Comparison of ENCODE assay signal across 1 cellular context in the genomic region with DNA sequence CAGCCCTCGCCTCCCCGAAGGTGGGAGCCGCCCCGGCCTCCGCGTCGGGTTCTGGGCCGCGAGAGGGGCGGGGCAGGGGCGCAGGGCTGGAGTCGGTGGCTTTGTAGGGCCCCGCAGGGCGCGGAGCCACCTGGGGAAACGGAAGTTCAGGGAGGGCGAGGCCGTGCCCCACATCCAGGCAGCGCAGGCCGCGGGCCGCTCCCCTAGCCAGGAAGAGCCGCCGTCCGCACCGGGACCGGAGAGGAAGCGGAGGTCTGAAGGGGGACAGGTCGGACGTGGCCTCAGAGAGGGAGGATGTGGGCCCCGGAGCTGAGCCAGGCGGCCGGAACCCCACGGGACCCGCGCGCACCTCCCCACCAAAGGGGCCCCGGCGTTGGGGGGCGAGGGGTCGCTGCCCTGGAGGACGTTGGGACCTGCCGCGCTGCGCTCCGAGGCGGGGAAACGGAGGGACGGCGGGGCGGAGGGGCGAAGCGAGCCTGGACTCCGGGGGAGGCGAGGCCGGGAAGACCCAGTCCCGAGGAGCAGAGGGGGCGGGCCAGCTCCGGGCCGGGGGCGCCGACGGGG.
TF ChIP-seq lines count a peak whose summit lies in the region.

No MANE protein-coding gene starts in this region.

TF ChIP-seq in HepG2, 621 proteins besides CTCF, POLR2A, EP300 and RAD21 (continued from another document and continues in another):
- TF ChIP-seq, protein P1, sequence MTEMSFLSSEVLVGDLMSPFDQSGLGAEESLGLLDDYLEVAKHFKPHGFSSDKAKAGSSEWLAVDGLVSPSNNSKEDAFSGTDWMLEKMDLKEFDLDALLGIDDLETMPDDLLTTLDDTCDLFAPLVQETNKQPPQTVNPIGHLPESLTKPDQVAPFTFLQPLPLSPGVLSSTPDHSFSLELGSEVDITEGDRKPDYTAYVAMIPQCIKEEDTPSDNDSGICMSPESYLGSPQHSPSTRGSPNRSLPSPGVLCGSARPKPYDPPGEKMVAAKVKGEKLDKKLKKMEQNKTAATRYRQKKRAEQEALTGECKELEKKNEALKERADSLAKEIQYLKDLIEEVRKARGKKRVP (CRISPR knock-in tag; IDR thresholded peaks at IDR 0.05), result 0 out of 4 replicates have a peak, but pooled peaks of 1 of the 2 experiments have one; percentile 44
- TF ChIP-seq IRF2 (CRISPR knock-in tag; IDR thresholded peaks at IDR 0.05) (peak; percentile 46; the same call in 1 of the 2 replicates), PAX8 (CRISPR knock-in tag; IDR thresholded peaks at IDR 0.05; ENCODE audit: borderline replicate concordance) (no peak), ZNF780A (CRISPR knock-in tag; IDR thresholded peaks at IDR 0.05) (0 out of 2 replicates have a peak, but pooled peaks have one; percentile 35), NR2F1 (CRISPR knock-in tag; IDR thresholded peaks at IDR 0.05) (peak in 1 of 2 experiments; percentile 46; a peak in 2 of 4 replicates), HOXA9 (CRISPR knock-in tag; IDR thresholded peaks at IDR 0.05; ENCODE audit: borderline replicate concordance) (0 out of 2 replicates have a peak, but pooled peaks have one; percentile 81), AGO2 (optimal IDR thresholded peaks at IDR 0.05; ENCODE audit: low read depth, low read length) (no peak), ZNF879 (CRISPR knock-in tag; IDR thresholded peaks at IDR 0.05) (peak; percentile 86; the same call in 1 of the 2 replicates), ZNF350 (CRISPR knock-in tag; IDR thresholded peaks at IDR 0.05; ENCODE audit: borderline replicate concordance, low read depth) (no peak), ATAD3A (CRISPR knock-in tag; IDR thresholded peaks at IDR 0.05) (no peak), NFE2 (CRISPR knock-in tag; IDR thresholded peaks at IDR 0.05) (no peak), ZNF749 (CRISPR knock-in tag; IDR thresholded peaks at IDR 0.05; ENCODE audit: borderline replicate concordance) (no peak), SRSF1 (optimal IDR thresholded peaks at IDR 0.05; ENCODE audit: low read depth, low read length) (no peak), ZNF678 (CRISPR knock-in tag; IDR thresholded peaks at IDR 0.05) (no peak), ZNF331 (CRISPR knock-in tag; IDR thresholded peaks at IDR 0.05) (no peak), HES4 (CRISPR knock-in tag; IDR thresholded peaks at IDR 0.05; ENCODE audit: borderline replicate concordance) (peak; percentile 79), SOX13 (IDR thresholded peaks at IDR 0.05) (no peak), SOX13 (CRISPR knock-in tag; conservative IDR thresholded peaks at IDR 0.05 in 1 of 2, IDR thresholded peaks at IDR 0.05 in 1 of 2) (peak in 1 of 2 experiments; percentile 5; a peak in 1 of 4 replicates), PLRG1 (conservative IDR thresholded peaks at IDR 0.05) (no peak), ARHGAP35 (CRISPR knock-in tag; IDR thresholded peaks at IDR 0.05; ENCODE audit: borderline replicate concordance) (peak; percentile 29; the same call in 1 of the 2 replicates), ZNF775 (CRISPR knock-in tag; IDR thresholded peaks at IDR 0.05; ENCODE audit: borderline replicate concordance) (no peak), ZNF446 (CRISPR knock-in tag; IDR thresholded peaks at IDR 0.05) (peak; percentile 82), ZNF790 (CRISPR knock-in tag; IDR thresholded peaks at IDR 0.05; ENCODE audit: borderline replicate concordance) (no peak), GLI4 (CRISPR knock-in tag; IDR thresholded peaks at IDR 0.05; ENCODE audit: borderline replicate concordance) (no peak), SIN3A (IDR thresholded peaks at IDR 0.05; ENCODE audit: borderline replicate concordance, low read depth, low read length) (no peak; the same call in 1 of the 2 replicates), NRL (CRISPR knock-in tag; IDR thresholded peaks at IDR 0.05; ENCODE audit: borderline replicate concordance) (no peak; the same call in 1 of the 2 replicates), SP140L (CRISPR knock-in tag; IDR thresholded peaks at IDR 0.05; ENCODE audit: borderline replicate concordance) (no peak), SAFB2 (CRISPR knock-in tag; IDR thresholded peaks at IDR 0.05; ENCODE audit: borderline replicate concordance, low read depth) (no peak), RFXAP (CRISPR knock-in tag; IDR thresholded peaks at IDR 0.05; ENCODE audit: borderline replicate concordance) (no peak), ZNF558 (CRISPR knock-in tag; IDR thresholded peaks at IDR 0.05; ENCODE audit: borderline replicate concordance) (0 out of 2 replicates have a peak, but pooled peaks have one; percentile 29), ZNF432 (CRISPR knock-in tag; IDR thresholded peaks at IDR 0.05; ENCODE audit: borderline replicate concordance) (no peak), RXRA (CRISPR knock-in tag; IDR thresholded peaks at IDR 0.05) (peak; percentile 81; the same call in 1 of the 2 replicates), HMGA1 (CRISPR knock-in tag; conservative IDR thresholded peaks at IDR 0.05) (no peak), FOSL2 (CRISPR knock-in tag; IDR thresholded peaks at IDR 0.05) (peak; percentile 33; the same call in 1 of the 2 replicates), RFX3 (CRISPR knock-in tag; IDR thresholded peaks at IDR 0.05) (no peak), U2AF2 (IDR thresholded peaks at IDR 0.05; ENCODE audit: low read depth, low read length) (no peak), TCF12 (IDR thresholded peaks at IDR 0.05) (no peak), TCF12 (CRISPR knock-in tag; IDR thresholded peaks at IDR 0.05) (peak; percentile 75), ARNT (IDR thresholded peaks at IDR 0.05) (no peak), ZFP36L2 (CRISPR knock-in tag; IDR thresholded peaks at IDR 0.05) (no peak), MYNN (CRISPR knock-in tag; IDR thresholded peaks at IDR 0.05; ENCODE audit: low read depth) (peak; percentile 30; the same call in 1 of the 2 replicates), ZNF543 (CRISPR knock-in tag; IDR thresholded peaks at IDR 0.05) (no peak), ELF3 (CRISPR knock-in tag; IDR thresholded peaks at IDR 0.05) (peak; percentile 63; the same call in 1 of the 2 replicates), TMF1 (CRISPR knock-in tag; IDR thresholded peaks at IDR 0.05; ENCODE audit: low read depth) (no peak), ONECUT2 (CRISPR knock-in tag; IDR thresholded peaks at IDR 0.05) (no peak), ESRRA (CRISPR knock-in tag; IDR thresholded peaks at IDR 0.05; ENCODE audit: low read depth) (0 out of 2 replicates have a peak, but pooled peaks have one; percentile 7)
- TF ChIP-seq, protein P2, sequence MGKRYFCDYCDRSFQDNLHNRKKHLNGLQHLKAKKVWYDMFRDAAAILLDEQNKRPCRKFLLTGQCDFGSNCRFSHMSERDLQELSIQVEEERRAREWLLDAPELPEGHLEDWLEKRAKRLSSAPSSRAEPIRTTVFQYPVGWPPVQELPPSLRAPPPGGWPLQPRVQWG (CRISPR knock-in tag; IDR thresholded peaks at IDR 0.05; ENCODE audit: borderline replicate concordance, low read depth), result peak; percentile 85; the same call in 1 of the 2 replicates
- TF ChIP-seq, protein P3, sequence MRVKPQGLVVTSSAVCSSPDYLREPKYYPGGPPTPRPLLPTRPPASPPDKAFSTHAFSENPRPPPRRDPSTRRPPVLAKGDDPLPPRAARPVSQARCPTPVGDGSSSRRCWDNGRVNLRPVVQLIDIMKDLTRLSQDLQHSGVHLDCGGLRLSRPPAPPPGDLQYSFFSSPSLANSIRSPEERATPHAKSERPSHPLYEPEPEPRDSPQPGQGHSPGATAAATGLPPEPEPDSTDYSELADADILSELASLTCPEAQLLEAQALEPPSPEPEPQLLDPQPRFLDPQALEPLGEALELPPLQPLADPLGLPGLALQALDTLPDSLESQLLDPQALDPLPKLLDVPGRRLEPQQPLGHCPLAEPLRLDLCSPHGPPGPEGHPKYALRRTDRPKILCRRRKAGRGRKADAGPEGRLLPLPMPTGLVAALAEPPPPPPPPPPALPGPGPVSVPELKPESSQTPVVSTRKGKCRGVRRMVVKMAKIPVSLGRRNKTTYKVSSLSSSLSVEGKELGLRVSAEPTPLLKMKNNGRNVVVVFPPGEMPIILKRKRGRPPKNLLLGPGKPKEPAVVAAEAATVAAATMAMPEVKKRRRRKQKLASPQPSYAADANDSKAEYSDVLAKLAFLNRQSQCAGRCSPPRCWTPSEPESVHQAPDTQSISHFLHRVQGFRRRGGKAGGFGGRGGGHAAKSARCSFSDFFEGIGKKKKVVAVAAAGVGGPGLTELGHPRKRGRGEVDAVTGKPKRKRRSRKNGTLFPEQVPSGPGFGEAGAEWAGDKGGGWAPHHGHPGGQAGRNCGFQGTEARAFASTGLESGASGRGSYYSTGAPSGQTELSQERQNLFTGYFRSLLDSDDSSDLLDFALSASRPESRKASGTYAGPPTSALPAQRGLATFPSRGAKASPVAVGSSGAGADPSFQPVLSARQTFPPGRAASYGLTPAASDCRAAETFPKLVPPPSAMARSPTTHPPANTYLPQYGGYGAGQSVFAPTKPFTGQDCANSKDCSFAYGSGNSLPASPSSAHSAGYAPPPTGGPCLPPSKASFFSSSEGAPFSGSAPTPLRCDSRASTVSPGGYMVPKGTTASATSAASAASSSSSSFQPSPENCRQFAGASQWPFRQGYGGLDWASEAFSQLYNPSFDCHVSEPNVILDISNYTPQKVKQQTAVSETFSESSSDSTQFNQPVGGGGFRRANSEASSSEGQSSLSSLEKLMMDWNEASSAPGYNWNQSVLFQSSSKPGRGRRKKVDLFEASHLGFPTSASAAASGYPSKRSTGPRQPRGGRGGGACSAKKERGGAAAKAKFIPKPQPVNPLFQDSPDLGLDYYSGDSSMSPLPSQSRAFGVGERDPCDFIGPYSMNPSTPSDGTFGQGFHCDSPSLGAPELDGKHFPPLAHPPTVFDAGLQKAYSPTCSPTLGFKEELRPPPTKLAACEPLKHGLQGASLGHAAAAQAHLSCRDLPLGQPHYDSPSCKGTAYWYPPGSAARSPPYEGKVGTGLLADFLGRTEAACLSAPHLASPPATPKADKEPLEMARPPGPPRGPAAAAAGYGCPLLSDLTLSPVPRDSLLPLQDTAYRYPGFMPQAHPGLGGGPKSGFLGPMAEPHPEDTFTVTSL (CRISPR knock-in tag; IDR thresholded peaks at IDR 0.05; ENCODE audit: borderline replicate concordance), result no peak
- TF ChIP-seq, protein P4, sequence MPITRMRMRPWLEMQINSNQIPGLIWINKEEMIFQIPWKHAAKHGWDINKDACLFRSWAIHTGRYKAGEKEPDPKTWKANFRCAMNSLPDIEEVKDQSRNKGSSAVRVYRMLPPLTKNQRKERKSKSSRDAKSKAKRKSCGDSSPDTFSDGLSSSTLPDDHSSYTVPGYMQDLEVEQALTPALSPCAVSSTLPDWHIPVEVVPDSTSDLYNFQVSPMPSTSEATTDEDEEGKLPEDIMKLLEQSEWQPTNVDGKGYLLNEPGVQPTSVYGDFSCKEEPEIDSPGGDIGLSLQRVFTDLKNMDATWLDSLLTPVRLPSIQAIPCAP (CRISPR knock-in tag; IDR thresholded peaks at IDR 0.05; ENCODE audit: low read depth), result no peak
- TF ChIP-seq, protein P5, sequence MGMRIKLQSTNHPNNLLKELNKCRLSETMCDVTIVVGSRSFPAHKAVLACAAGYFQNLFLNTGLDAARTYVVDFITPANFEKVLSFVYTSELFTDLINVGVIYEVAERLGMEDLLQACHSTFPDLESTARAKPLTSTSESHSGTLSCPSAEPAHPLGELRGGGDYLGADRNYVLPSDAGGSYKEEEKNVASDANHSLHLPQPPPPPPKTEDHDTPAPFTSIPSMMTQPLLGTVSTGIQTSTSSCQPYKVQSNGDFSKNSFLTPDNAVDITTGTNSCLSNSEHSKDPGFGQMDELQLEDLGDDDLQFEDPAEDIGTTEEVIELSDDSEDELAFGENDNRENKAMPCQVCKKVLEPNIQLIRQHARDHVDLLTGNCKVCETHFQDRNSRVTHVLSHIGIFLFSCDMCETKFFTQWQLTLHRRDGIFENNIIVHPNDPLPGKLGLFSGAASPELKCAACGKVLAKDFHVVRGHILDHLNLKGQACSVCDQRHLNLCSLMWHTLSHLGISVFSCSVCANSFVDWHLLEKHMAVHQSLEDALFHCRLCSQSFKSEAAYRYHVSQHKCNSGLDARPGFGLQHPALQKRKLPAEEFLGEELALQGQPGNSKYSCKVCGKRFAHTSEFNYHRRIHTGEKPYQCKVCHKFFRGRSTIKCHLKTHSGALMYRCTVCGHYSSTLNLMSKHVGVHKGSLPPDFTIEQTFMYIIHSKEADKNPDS (CRISPR knock-in tag; IDR thresholded peaks at IDR 0.05), result 0 out of 2 replicates have a peak, but pooled peaks have one; percentile 35
- TF ChIP-seq, protein P6, sequence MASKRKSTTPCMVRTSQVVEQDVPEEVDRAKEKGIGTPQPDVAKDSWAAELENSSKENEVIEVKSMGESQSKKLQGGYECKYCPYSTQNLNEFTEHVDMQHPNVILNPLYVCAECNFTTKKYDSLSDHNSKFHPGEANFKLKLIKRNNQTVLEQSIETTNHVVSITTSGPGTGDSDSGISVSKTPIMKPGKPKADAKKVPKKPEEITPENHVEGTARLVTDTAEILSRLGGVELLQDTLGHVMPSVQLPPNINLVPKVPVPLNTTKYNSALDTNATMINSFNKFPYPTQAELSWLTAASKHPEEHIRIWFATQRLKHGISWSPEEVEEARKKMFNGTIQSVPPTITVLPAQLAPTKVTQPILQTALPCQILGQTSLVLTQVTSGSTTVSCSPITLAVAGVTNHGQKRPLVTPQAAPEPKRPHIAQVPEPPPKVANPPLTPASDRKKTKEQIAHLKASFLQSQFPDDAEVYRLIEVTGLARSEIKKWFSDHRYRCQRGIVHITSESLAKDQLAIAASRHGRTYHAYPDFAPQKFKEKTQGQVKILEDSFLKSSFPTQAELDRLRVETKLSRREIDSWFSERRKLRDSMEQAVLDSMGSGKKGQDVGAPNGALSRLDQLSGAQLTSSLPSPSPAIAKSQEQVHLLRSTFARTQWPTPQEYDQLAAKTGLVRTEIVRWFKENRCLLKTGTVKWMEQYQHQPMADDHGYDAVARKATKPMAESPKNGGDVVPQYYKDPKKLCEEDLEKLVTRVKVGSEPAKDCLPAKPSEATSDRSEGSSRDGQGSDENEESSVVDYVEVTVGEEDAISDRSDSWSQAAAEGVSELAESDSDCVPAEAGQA (IDR thresholded peaks at IDR 0.05; ENCODE audit: low read depth), result peak; percentile 26; the same call in 1 of the 2 replicates
- TF ChIP-seq, protein P6 (CRISPR knock-in tag; IDR thresholded peaks at IDR 0.05; ENCODE audit: borderline replicate concordance), result no peak
